Comparison of ENCODE assay signal across 12 cellular contexts in the genomic region with DNA sequence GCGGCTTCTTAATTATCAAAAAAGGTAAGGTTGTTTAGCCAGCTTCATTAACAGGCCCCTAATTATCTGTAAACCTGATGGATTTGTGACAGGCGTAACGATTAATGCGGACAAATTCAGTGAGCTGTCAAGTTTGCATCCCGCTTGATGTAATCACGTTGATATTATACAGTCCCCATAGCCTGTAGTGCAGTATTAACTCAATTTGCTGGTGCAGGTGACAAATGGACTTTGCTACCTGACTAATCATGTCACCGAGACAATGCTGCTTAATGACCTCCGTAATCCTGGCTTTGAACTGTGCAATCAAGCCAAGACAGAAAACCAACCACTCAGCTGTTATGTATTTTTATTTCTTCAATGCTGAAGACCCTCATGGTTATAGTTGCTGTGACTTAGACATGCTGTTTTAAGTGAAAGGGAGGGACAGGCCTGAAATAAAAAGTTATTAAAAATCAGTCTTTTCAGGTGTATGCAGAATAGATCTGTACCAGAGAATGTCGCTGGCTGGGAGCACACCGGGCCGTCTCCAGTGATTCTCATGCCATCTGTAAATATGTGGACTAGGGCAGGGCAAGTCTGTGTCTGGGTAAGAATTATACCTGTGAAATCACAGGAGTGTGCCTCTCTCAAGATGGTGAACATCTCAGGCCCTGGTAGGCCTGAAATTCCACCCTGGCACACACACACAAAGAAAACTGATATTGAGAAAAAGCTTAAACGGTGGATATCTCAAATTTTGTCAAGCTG. TPM values are rescaled to one million over a fixed set of nuclear protein-coding genes. Genes with fewer than 3 reads are reported as not detected.
A peak's percentile ranks its signal among the peaks of the same experiment; 100 is the strongest.
DNase-seq lines count a peak whose midpoint lies in the region; ATAC-seq and TF ChIP-seq lines count a peak whose summit lies in the region.
"Had no signal": no experiment of that assay in that cellular context is flagged by ENCODE, and none has a peak within 500 bp of the region (broad histone marks: within the 10 kb centered on the region; RNA-seq: fewer than 3 reads in every experiment).

No MANE protein-coding gene starts in this region.

- H3K9ac ChIP-seq in smooth muscle cell (ENCODE audit: low read depth): no peak overlapping the region

- H4K20me1 ChIP-seq in hepatocyte (ENCODE audit: insufficient read depth, poor library complexity, severe bottlenecking): no peaks in the 10 kb centered on the region
- H4K20me1 ChIP-seq in smooth muscle cell (ENCODE audit: low read depth): peaks cover 78% of the 10 kb centered on the region

- H3K79me2 ChIP-seq in hepatocyte: peaks cover 86% of the 10 kb centered on the region
- peaks cover 95% of the 10 kb centered on the region for H3K79me2 ChIP-seq in smooth muscle cell (ENCODE audit: low read depth)

- H3K4me1 ChIP-seq in hepatocyte (ENCODE audit: insufficient read depth) (peaks cover 67% of the 10 kb centered on the region), smooth muscle cell (ENCODE audit: low read depth) (peaks cover 3% of the 10 kb centered on the region)

- no peak overlapping the region for H3K4me3 Mint-ChIP-seq in activated CD4-positive, alpha-beta T cell treated with anti-CD3 and anti-CD28 coated beads for 36 hours
- H3K4me3 Mint-ChIP-seq in T-cell: peak overlapping the region; percentile 17 to 89 (median 28)

- H3K36me3 ChIP-seq in hepatocyte (replicated peaks; ENCODE audit: insufficient read depth, low read depth) (no peaks in the 10 kb centered on the region), smooth muscle cell (ENCODE audit: low read depth) (no peaks in the 10 kb centered on the region)
- H3K36me3 ChIP-seq: uterus had no signal

- DNase-seq in activated CD4-positive, alpha-beta T cell treated with anti-CD3 and anti-CD28 coated beads for 36 hours: no peak
- DNase-seq in activated CD4-positive, alpha-beta T cell treated with anti-CD3 and anti-CD28 coated beads for 48 hours: no peak
- DNase-seq in T-cell: no peak
- DNase-seq in hepatocyte (ENCODE audit: low spot score): peak; percentile 60
- DNase-seq in smooth muscle cell (lab: John Stamatoyannopoulos, UW; ENCODE audit: unreplicated experiment): no peak
- DNase-seq in SHP77 treated with DMSO at 0.1 percent for 48 hours (lab: John Stamatoyannopoulos, UW): no peak
- no peak for DNase-seq in stimulated activated naive CD4-positive, alpha-beta T cell (lab: John Stamatoyannopoulos, UW)
- DNase-seq: cerebellar nuclear complex, uterus had no signal

- no peaks in the 10 kb centered on the region for H3K27me3 Mint-ChIP-seq in activated CD4-positive, alpha-beta T cell treated with anti-CD3 and anti-CD28 coated beads for 36 hours
- no peaks in the 10 kb centered on the region for H3K27me3 Mint-ChIP-seq in T-cell

- ATAC-seq in activated CD4-positive, alpha-beta T cell treated with anti-CD3 and anti-CD28 coated beads for 36 hours: no peak
- no peak for ATAC-seq in T-cell (replicated peaks in 1 of 4)
- no peak for ATAC-seq in HG03469 (IDR thresholded peaks at IDR 0.05; ENCODE audit: unreplicated experiment)

- intact Hi-C loops in activated CD4-positive, alpha-beta T cell treated with anti-CD3 and anti-CD28 coated beads for 36 hours (cut with DNase I, micrococcal nuclease): loop anchor here (5.0 to 10.0 kb wide), 6 partner anchors 418 to 1280 kb away; a partner anchor contains a TSS

- peak overlapping the region; percentile 84 for H3K4me2 ChIP-seq in hepatocyte
- H3K4me2 ChIP-seq in smooth muscle cell: peak overlapping the region; percentile 83

- CTCF ChIA-PET in activated CD4-positive, alpha-beta T cell treated with anti-CD3 and anti-CD28 coated beads for 36 hours (lab: Charles Lee): interaction anchor here (0.7 kb wide), 1 partner anchor 263 kb away, joined by 3 read pairs; no protein-coding TSS in a partner anchor
- CTCF ChIA-PET in T-cell (lab: Charles Lee): interaction anchor here in 1 of 2 donors (0.9 kb wide), 1 partner anchor 317 kb away, joined by 3 read pairs; no protein-coding TSS in a partner anchor

- H3K27ac ChIP-seq in hepatocyte (peak overlapping the region; percentile 86), smooth muscle cell (ENCODE audit: low read depth) (no peak overlapping the region)
- H3K27ac ChIP-seq: HL-60 had no signal

- TF ChIP-seq CTCF in hepatocyte (IDR thresholded peaks at IDR 0.05; ENCODE audit: poor library complexity) (no peak), smooth muscle cell (IDR thresholded peaks at IDR 0.05; ENCODE audit: borderline replicate concordance, insufficient read depth, poor library complexity, severe bottlenecking) (no peak)

- 63% methylated on average over 12 of the region's 12 CpGs for WGBS in hepatocyte (ENCODE audit: low lambda C conversion rate, missing lambda C conversion rate)
- WGBS in smooth muscle cell (ENCODE audit: low lambda C conversion rate): 94% methylated on average over 12 of the region's 12 CpGs

- H3K9me3 Mint-ChIP-seq in activated CD4-positive, alpha-beta T cell treated with anti-CD3 and anti-CD28 coated beads for 36 hours (ENCODE audit: low read depth): no peaks in the 10 kb centered on the region
- H3K9me3 Mint-ChIP-seq in T-cell: no peaks in the 10 kb centered on the region
- H3K9me3 Mint-ChIP-seq: neural crest cell had no signal

- no peaks in the 10 kb centered on the region for H3K9me2 ChIP-seq in hepatocyte (replicated peaks; ENCODE audit: insufficient read depth)

- no peaks in the 10 kb centered on the region for H3K9me3 ChIP-seq in hepatocyte (ENCODE audit: low read depth)
- no peaks in the 10 kb centered on the region for H3K9me3 ChIP-seq in smooth muscle cell (replicated peaks; ENCODE audit: low read depth)
- H3K9me3 ChIP-seq: uterus had no signal

- H3K36me3 Mint-ChIP-seq in activated CD4-positive, alpha-beta T cell treated with anti-CD3 and anti-CD28 coated beads for 36 hours (ENCODE audit: low read depth): peaks cover 11% of the 10 kb centered on the region
- H3K36me3 Mint-ChIP-seq in T-cell: peaks cover 4% of the 10 kb centered on the region

- H2AFZ ChIP-seq in hepatocyte (no peak overlapping the region), smooth muscle cell (ENCODE audit: low read depth) (no peak overlapping the region)

- H3K4me3 ChIP-seq in hepatocyte (no peak overlapping the region), smooth muscle cell (no peak overlapping the region)
- H3K4me3 ChIP-seq: uterus had no signal

- no peaks in the 10 kb centered on the region for H3K27me3 ChIP-seq in hepatocyte
- H3K27me3 ChIP-seq in smooth muscle cell (ENCODE audit: low read depth): no peaks in the 10 kb centered on the region
- H3K27me3 ChIP-seq: uterus had no signal

- POLR2A ChIA-PET in activated CD4-positive, alpha-beta T cell treated with anti-CD3 and anti-CD28 coated beads for 36 hours (lab: Charles Lee): interaction anchor here (0.9 kb wide), 1 partner anchor 14 kb away, joined by 3 read pairs; no protein-coding TSS in a partner anchor
- POLR2A ChIA-PET in T-cell (lab: Charles Lee): interaction anchor here (0.6 to 1.6 kb wide), 4 partner anchors 9 to 436 kb away, joined by 3 to 7 read pairs (median 3); no protein-coding TSS in a partner anchor

- H3K4me1 Mint-ChIP-seq in activated CD4-positive, alpha-beta T cell treated with anti-CD3 and anti-CD28 coated beads for 36 hours: peaks cover 63% of the 10 kb centered on the region
- H3K4me1 Mint-ChIP-seq in T-cell: peaks cover 78 to 80% (median 79%) of the 10 kb centered on the region in 3 donors

- peak overlapping the region; percentile 45 for H3K27ac Mint-ChIP-seq in activated CD4-positive, alpha-beta T cell treated with anti-CD3 and anti-CD28 coated beads for 36 hours
- peak overlapping the region; percentile 88 to 89 for H3K27ac Mint-ChIP-seq in T-cell

- peaks cover 9% of the 10 kb centered on the region for H3F3A ChIP-seq in smooth muscle cell (ENCODE audit: low read depth)

RNA-seq across cellular contexts. Expression of a gene that starts 4.3 kb away (rescaled TPM):
- total RNA-seq in activated CD4-positive, alpha-beta T cell treated with anti-CD3 and anti-CD28 coated beads for 36 hours: 10 to 100 TPM; 12.0 to 13.4 TPM
- total RNA-seq in T-cell (10 to 100 TPM; 26.5 to 31.3 (median 28.2) TPM), hepatocyte (13.1 TPM in 2 replicates), smooth muscle cell (25.1 and 26.1 TPM in 2 replicates)
- polyA plus RNA-seq in hepatocyte (8.5 and 12.7 TPM in 2 replicates), smooth muscle cell (20.7 and 21.3 TPM in 2 replicates)

RNA-seq across cellular contexts. Expression of a gene that starts 6.0 kb away (rescaled TPM):
- total RNA-seq in activated CD4-positive, alpha-beta T cell treated with anti-CD3 and anti-CD28 coated beads for 36 hours: 10 to 100 TPM; 14.4 to 23.3 TPM
- total RNA-seq in T-cell (10 to 100 TPM; 32.8 to 44.1 (median 36.5) TPM), hepatocyte (25.7 and 30.7 TPM in 2 replicates), smooth muscle cell (32.9 and 35.0 TPM in 2 replicates)
- polyA plus RNA-seq in hepatocyte (24.4 and 32.2 TPM in 2 replicates), smooth muscle cell (29.6 and 29.7 TPM in 2 replicates)
